ENCODE assay signal across 20 cellular contexts in the genomic region with DNA sequence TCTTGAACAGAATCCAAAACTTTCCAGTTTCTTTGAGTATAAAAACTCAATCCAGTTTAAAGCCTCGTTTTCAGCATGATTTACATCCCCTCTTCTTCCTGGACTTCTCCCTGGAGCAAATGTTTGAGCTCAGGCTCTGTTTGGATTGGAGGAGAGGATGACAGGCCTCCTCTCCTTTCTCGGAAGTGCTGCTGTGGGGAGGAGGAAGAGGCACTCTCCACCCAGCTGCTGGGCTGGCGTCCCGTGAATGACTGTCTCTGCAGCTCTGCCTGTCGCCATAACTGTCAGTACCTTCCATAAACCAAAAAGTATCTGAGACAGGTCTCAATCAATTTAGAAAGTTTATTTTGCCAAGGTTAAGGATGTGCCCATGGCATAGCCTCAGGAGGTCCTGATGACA.
A peak's percentile ranks its signal among the peaks of the same experiment; 100 is the strongest.
DNase-seq lines count a peak whose midpoint lies in the region; ATAC-seq and TF ChIP-seq lines count a peak whose summit lies in the region.
"Had no signal": no experiment of that assay in that cellular context is flagged by ENCODE, and none has a peak within 500 bp of the region (broad histone marks: within the 10 kb centered on the region; RNA-seq: fewer than 3 reads in every experiment).

No MANE protein-coding gene starts in this region.

- peak overlapping the region; percentile 83 for H2AFZ ChIP-seq in neuronal stem cell (ENCODE audit: low read length)
- H2AFZ ChIP-seq: PC-9 had no signal

- H3K36me3 ChIP-seq in left ventricle myocardium inferior (no peaks in the 10 kb centered on the region), neuronal stem cell (replicated peaks in 1 of 2; ENCODE audit: control insufficient read depth in 2 of 2, insufficient read depth in 2 of 2, low read length in 2 of 2) (no peaks in the 10 kb centered on the region), testis (ENCODE audit: low read depth, missing control alignments) (no peaks in the 10 kb centered on the region)

- DNase-seq in left cardiac atrium (peak; percentile 57), left ventricle myocardium inferior (no peak), left ventricle myocardium superior (no peak), neuronal stem cell (ENCODE audit: low spot score) (no peak), testis (no peak)
- DNase-seq: AML-193; Calu3; CD4-positive, alpha-beta T cell; DMS79 treated with DMSO at 0.1 percent for 48 hours; GDM1; HFFc6; NCI-H1417; NCI-H1930; NCI-H2171; NCI-H446 treated with DMSO at 0.1 percent for 48 hours; NCI-H748 treated with DMSO at 0.1 percent for 48 hours; PC-9 had no signal

- peak in 1 of 2 donors; percentile 77 for ATAC-seq in left cardiac atrium
- ATAC-seq in left ventricle myocardium superior = peak; percentile 69
- ATAC-seq in HG03025 (IDR thresholded peaks at IDR 0.05; ENCODE audit: low FRiP score, unreplicated experiment) = no peak
- no peak for ATAC-seq in GM18498 (IDR thresholded peaks at IDR 0.05; ENCODE audit: unreplicated experiment)
- ATAC-seq: A549 had no signal

- intact Hi-C loops in left cardiac atrium (cut with DNase I) (no loop called here), left ventricle myocardium inferior (cut with micrococcal nuclease) (no loop called here), left ventricle myocardium superior (cut with micrococcal nuclease) (no loop called here), testis (cut with DNase I; ENCODE audit: low total_unique reads) (no loop called here)

- no peaks in the 10 kb centered on the region for H3K79me1 ChIP-seq in neuronal stem cell (ENCODE audit: low read depth, low read length)

- H3K4me1 ChIP-seq in left ventricle myocardium inferior (no peaks in the 10 kb centered on the region), neuronal stem cell (ENCODE audit: control insufficient read depth in 2 of 2, insufficient read depth in 1 of 2, low read depth in 1 of 2, low read length in 2 of 2) (no peaks in the 10 kb centered on the region), testis (no peaks in the 10 kb centered on the region)
- H3K4me1 ChIP-seq: A549 had no signal

- no peak overlapping the region for H3K4me2 ChIP-seq in neuronal stem cell (ENCODE audit: insufficient read depth, low read length, poor library complexity, severe bottlenecking)
- H3K4me2 ChIP-seq: A549, PC-9 had no signal

- no peak overlapping the region for H3K14ac ChIP-seq in neuronal stem cell (ENCODE audit: low read length)

- no peak overlapping the region for H3K18ac ChIP-seq in neuronal stem cell (ENCODE audit: low read length)

- H3K23ac ChIP-seq in neuronal stem cell (ENCODE audit: low read depth, low read length, poor library complexity) = no peak overlapping the region

- H3K27me3 ChIP-seq in left ventricle myocardium inferior (ENCODE audit: low read depth) (peaks cover 6% of the 10 kb centered on the region), neuronal stem cell (ENCODE audit: control insufficient read depth in 3 of 3, insufficient read depth in 3 of 3, low read depth in 1 of 3, low read length in 3 of 3) (peaks cover 0 to 3% (median 0%) of the 10 kb centered on the region in 3 experiments), testis (no peaks in the 10 kb centered on the region)

- H3K4me3 ChIP-seq in left ventricle myocardium inferior (no peak overlapping the region), neuronal stem cell (ENCODE audit: low read length in 2 of 2) (no peak overlapping the region), testis (no peak overlapping the region)
- H3K4me3 ChIP-seq: A549, PC-9 had no signal

- no peak overlapping the region for H2BK120ac ChIP-seq in neuronal stem cell (ENCODE audit: low read depth, low read length)

- TF ChIP-seq CTCF in left ventricle myocardium inferior (IDR thresholded peaks at IDR 0.05; ENCODE audit: borderline replicate concordance) (no peak), testis (IDR thresholded peaks at IDR 0.05) (no peak)

- H3K4ac ChIP-seq in neuronal stem cell (ENCODE audit: low read length) = no peak overlapping the region

- WGBS in neuronal stem cell (ENCODE audit: extremely low coverage in 2 of 2, insufficient read length in 2 of 2, insufficient replicate concordance in 1 of 2), 2 donors = no CpG with 5 or more reads among the region's 5 CpGs
- 48 to 55% methylated on average over 5 of the region's 5 CpGs for WGBS in testis, 2 donors

- H3K9me3 ChIP-seq in left ventricle myocardium inferior (replicated peaks) (no peaks in the 10 kb centered on the region), neuronal stem cell (replicated peaks in 1 of 2; ENCODE audit: control insufficient read depth in 2 of 2, insufficient read depth in 1 of 2, low read depth in 1 of 2, low read length in 2 of 2) (no peaks in the 10 kb centered on the region), testis (no peaks in the 10 kb centered on the region)
- H3K9me3 ChIP-seq: A549 had no signal

- H4K8ac ChIP-seq in neuronal stem cell (ENCODE audit: low read depth, low read length) = no peak overlapping the region

- H2BK12ac ChIP-seq in neuronal stem cell (ENCODE audit: low read length) = no peak overlapping the region

- no peak overlapping the region for H4K91ac ChIP-seq in neuronal stem cell (ENCODE audit: low read depth, low read length, poor library complexity)

- H2AK5ac ChIP-seq in neuronal stem cell (ENCODE audit: low read depth, low read length) = no peak overlapping the region

- H3K27ac ChIP-seq in left ventricle myocardium inferior (replicated peaks) = no peak overlapping the region
- H3K27ac ChIP-seq in neuronal stem cell (replicated peaks; ENCODE audit: low read length) = no peak overlapping the region
- H3K27ac ChIP-seq in testis = no peak overlapping the region
- H3K27ac ChIP-seq: A549, PC-9 had no signal

- no peak overlapping the region for H3K9ac ChIP-seq in neuronal stem cell (ENCODE audit: low read depth, low read length, poor library complexity)

- no peak overlapping the region for H2BK5ac ChIP-seq in neuronal stem cell (ENCODE audit: low read length)

- no peak for TF ChIP-seq POLR2A in testis (IDR thresholded peaks at IDR 0.05)

- H2BK15ac ChIP-seq in neuronal stem cell (ENCODE audit: low read length) = no peak overlapping the region
